ENCODE assay signal across 8 cellular contexts in the genomic region with DNA sequence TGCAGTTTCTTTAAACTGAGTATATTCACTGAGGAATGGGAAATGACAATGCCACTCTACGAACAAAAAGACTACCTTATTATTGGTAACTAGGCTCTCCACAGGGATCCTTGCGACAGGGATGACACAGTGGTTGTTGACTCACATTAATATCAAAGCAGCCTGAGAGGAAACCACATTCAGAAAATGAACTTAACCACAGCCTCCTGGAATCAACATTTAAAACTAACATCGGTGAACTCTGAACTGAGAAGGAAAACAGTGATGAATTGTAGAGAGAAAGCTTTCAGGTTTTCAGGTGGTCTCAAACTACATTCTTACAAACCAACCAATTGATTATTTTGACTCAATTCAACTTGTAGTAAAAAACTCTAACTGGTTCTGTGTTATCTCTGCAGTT.
DNase-seq lines count a peak whose midpoint lies in the region; ATAC-seq and TF ChIP-seq lines count a peak whose summit lies in the region.

No MANE protein-coding gene starts in this region.

- H3K36me3 ChIP-seq in OCI-LY1 (ENCODE audit: insufficient read depth, low read length) (no peaks in the 10 kb centered on the region), breast epithelium (no peaks in the 10 kb centered on the region)

- TF ChIP-seq CTCF in AG10803 (conservative IDR thresholded peaks at IDR 0.05; ENCODE audit: low read length) = no peak
- TF ChIP-seq CTCF in OCI-LY1 (IDR thresholded peaks at IDR 0.05; ENCODE audit: low read length) = no peak
- TF ChIP-seq CTCF in breast epithelium (IDR thresholded peaks at IDR 0.05) = no peak

- intact Hi-C loops in breast epithelium (cut with DNase I; ENCODE audit: low total_unique reads) = no loop called here

- no peaks in the 10 kb centered on the region for H3K27me3 ChIP-seq in OCI-LY1 (ENCODE audit: insufficient read depth, low read length)
- H3K27me3 ChIP-seq in breast epithelium = no peaks in the 10 kb centered on the region

- peak; percentile 41 for ATAC-seq in GM21390 (IDR thresholded peaks at IDR 0.05; ENCODE audit: unreplicated experiment)
- ATAC-seq in HG03457 (IDR thresholded peaks at IDR 0.05; ENCODE audit: unreplicated experiment) = no peak

- H2AFZ ChIP-seq in OCI-LY1 (ENCODE audit: low read length) = no peak overlapping the region

- H3K4me1 ChIP-seq in OCI-LY1 (ENCODE audit: insufficient read depth, low read length, severe bottlenecking) = peaks cover 49% of the 10 kb centered on the region
- peaks cover 0 to 9% of the 10 kb centered on the region in 2 donors for H3K4me1 ChIP-seq in breast epithelium

- H3K4me2 ChIP-seq in OCI-LY1 (ENCODE audit: low read length) = peak overlapping the region; percentile 35

- no peaks in the 10 kb centered on the region for H3F3A ChIP-seq in OCI-LY1 (ENCODE audit: insufficient read depth, low read length)

- peak; percentile 60 for DNase-seq in AG10803 (ENCODE audit: low read depth)
- DNase-seq in breast epithelium (ENCODE audit: low spot score in 2 of 2) = no peak
- peak; percentile 70 for DNase-seq in stimulated activated CD4-positive, alpha-beta T cell treated with anti-CD3 and anti-CD28 coated beads, Interleukin-1b, Interleukin-23, amount 100 ng/mL, for 48 hours
- no peak for DNase-seq in superior temporal gyrus (ENCODE audit: extremely low spot score)
- no peak for DNase-seq in RKO (ENCODE audit: low spot score)

- H3K4me3 ChIP-seq in AG10803 (ENCODE audit: low read length) = no peak overlapping the region
- no peak overlapping the region for H3K4me3 ChIP-seq in OCI-LY1 (ENCODE audit: low read depth, low read length, poor library complexity, severe bottlenecking)
- no peak overlapping the region for H3K4me3 ChIP-seq in breast epithelium

- H3K9me3 ChIP-seq in OCI-LY1 (ENCODE audit: low read length) = no peaks in the 10 kb centered on the region
- H3K9me3 ChIP-seq in breast epithelium = no peaks in the 10 kb centered on the region

- H3K79me2 ChIP-seq in OCI-LY1 (ENCODE audit: insufficient read depth, low read length) = no peaks in the 10 kb centered on the region

- H3K27ac ChIP-seq in OCI-LY1 (ENCODE audit: low read depth, low read length, poor library complexity, severe bottlenecking) = peak overlapping the region; percentile 75
- H3K27ac ChIP-seq in breast epithelium = peak overlapping the region; percentile 80 to 87

- no peaks in the 10 kb centered on the region for H3K9me2 ChIP-seq in OCI-LY1 (ENCODE audit: low read depth, low read length)

- H4K20me1 ChIP-seq in OCI-LY1 (ENCODE audit: insufficient read depth, low read length) = no peaks in the 10 kb centered on the region

- no peak for TF ChIP-seq POLR2A in breast epithelium (IDR thresholded peaks at IDR 0.05)

- H3K9ac ChIP-seq in OCI-LY1 (ENCODE audit: low read length) = no peak overlapping the region

Comparison
In these comparisons a context has a peak if more than half of its experiments do, and no peak if none do; other contexts are left out.
1. DNase-seq: peak in AG10803 (single experiment) and stimulated activated CD4-positive, alpha-beta T cell treated with anti-CD3 and anti-CD28 coated beads, Interleukin-1b, Interleukin-23, amount 100 ng/mL, for 48 hours (single experiment); none in breast epithelium (0 of 2), superior temporal gyrus (single experiment) and RKO (single experiment).